Comparison of ENCODE assay signal across 10 cellular contexts in genomic region chr11:129372609-129373488, GRCh38. TPM values are rescaled to one million over a fixed set of nuclear protein-coding genes. Genes with fewer than 3 reads are reported as not detected.
DNase-seq lines count a peak whose midpoint lies in the region; ATAC-seq and TF ChIP-seq lines count a peak whose summit lies in the region.
"Had no signal": no experiment of that assay in that cellular context is flagged by ENCODE, and none has a peak within 500 bp of the region (broad histone marks: within the 10 kb centered on the region; RNA-seq: fewer than 3 reads in every experiment).

No MANE protein-coding gene starts in this region.

- DNase-seq in breast epithelium (ENCODE audit: low spot score in 2 of 2) (no peak), MCF 10A (ENCODE audit: unreplicated experiment) (no peak), cardiac fibroblast (ENCODE audit: low read depth in 2 of 2) (no peak), mesendoderm (peak; percentile 25), upper lobe of left lung (peak in 1 of 2 donors; percentile 81)
- DNase-seq in effector CD8-positive, alpha-beta T cell (lab: John Stamatoyannopoulos, UW) = no peak
- DNase-seq: left cardiac atrium, NCI-H2081 had no signal

- CTCF ChIA-PET in MCF 10A (lab: Yijun Ruan, JAX) = interaction anchor here (0.5 to 0.7 kb wide), 2 partner anchors 9 to 370 kb away, joined by 3 read pairs; no protein-coding TSS in a partner anchor

- H3K9me3 ChIP-seq in breast epithelium (no peaks in the 10 kb centered on the region), upper lobe of left lung (no peaks in the 10 kb centered on the region)

- no peak overlapping the region for H3K4me3 Mint-ChIP-seq in MCF 10A (ENCODE audit: unreplicated experiment)

- whole genome bisulfite sequencing in mesendoderm (ENCODE audit: extremely low coverage, insufficient coverage, low lambda C conversion rate) = no CpG with 5 or more reads among the region's 77 CpGs
- WGBS in upper lobe of left lung, 2 donors = 7 to 8% methylated on average over 44 to 46 of the region's 77 CpGs

- TF ChIP-seq POLR2A in breast epithelium (IDR thresholded peaks at IDR 0.05) = no peak
- TF ChIP-seq POLR2A in upper lobe of left lung (IDR thresholded peaks at IDR 0.05) = no peak

- no peak overlapping the region for H4K8ac ChIP-seq in mesendoderm (ENCODE audit: low read depth, low read length)

- ATAC-seq in upper lobe of left lung (ENCODE audit: low FRiP score in 2 of 2) (peak in 1 of 2 donors; percentile 35), HG02981 (IDR thresholded peaks at IDR 0.05; ENCODE audit: unreplicated experiment) (no peak), GM21529 (IDR thresholded peaks at IDR 0.05; ENCODE audit: unreplicated experiment) (no peak)

- H3K27me3 ChIP-seq in breast epithelium (peaks cover 0 to 55% of the 10 kb centered on the region in 2 donors), mesendoderm (ENCODE audit: insufficient read depth, low read length, poor library complexity) (peaks cover 46% of the 10 kb centered on the region), upper lobe of left lung (peaks cover 0 to 36% (median 21%) of the 10 kb centered on the region in 4 donors)

- H3K79me1 ChIP-seq in mesendoderm (ENCODE audit: low read length) = no peaks in the 10 kb centered on the region

- H3K56ac ChIP-seq in mesendoderm (ENCODE audit: low read length) = no peak overlapping the region

- peak overlapping the region in 1 of 2 donors; percentile 91 for H3K27ac ChIP-seq in breast epithelium
- no peak overlapping the region for H3K27ac ChIP-seq in mesendoderm (ENCODE audit: low read depth, low read length)
- H3K27ac ChIP-seq in upper lobe of left lung = no peak overlapping the region

- H3K79me2 ChIP-seq in mesendoderm (ENCODE audit: control insufficient read depth, insufficient read depth, low read length) = no peaks in the 10 kb centered on the region

- POLR2A ChIA-PET in MCF 10A (lab: Yijun Ruan, JAX) = no interaction called here

- H2AK5ac ChIP-seq in mesendoderm (ENCODE audit: low read length) = no peak overlapping the region

- no peak overlapping the region for H3K4ac ChIP-seq in mesendoderm (ENCODE audit: low read depth, low read length)

- H2BK5ac ChIP-seq in mesendoderm (ENCODE audit: low read length) = no peak overlapping the region

- no peak for TF ChIP-seq EP300 in upper lobe of left lung (IDR thresholded peaks at IDR 0.05)

- H3K27me3 Mint-ChIP-seq in MCF 10A (ENCODE audit: insufficient read depth, unreplicated experiment) = peaks cover 96% of the 10 kb centered on the region

- H3K18ac ChIP-seq in mesendoderm (ENCODE audit: low read length) = no peak overlapping the region

- H3K4me1 ChIP-seq in breast epithelium = peaks cover 0 to 6% of the 10 kb centered on the region in 2 donors
- peaks cover 2% of the 10 kb centered on the region for H3K4me1 ChIP-seq in mesendoderm (ENCODE audit: control insufficient read depth, low read depth, low read length)
- H3K4me1 ChIP-seq in upper lobe of left lung = peaks cover 25 to 45% (median 32%) of the 10 kb centered on the region in 4 donors

- H3K4me3 ChIP-seq in breast epithelium = peak overlapping the region; percentile 28 to 69 (median 56)
- peak overlapping the region; percentile 14 to 15 for H3K4me3 ChIP-seq in cardiac fibroblast (replicated peaks in 1 of 2; ENCODE audit: low read depth in 2 of 2, low read length in 2 of 2)
- no peak overlapping the region for H3K4me3 ChIP-seq in mesendoderm (ENCODE audit: low read length)
- H3K4me3 ChIP-seq in upper lobe of left lung = peak overlapping the region in 3 of 4 donors; percentile 18 to 46 (median 40)

- no peaks in the 10 kb centered on the region for H3K9me3 Mint-ChIP-seq in MCF 10A (ENCODE audit: unreplicated experiment)

- no peak overlapping the region for H3K27ac Mint-ChIP-seq in MCF 10A (ENCODE audit: low read depth, unreplicated experiment)

- peak overlapping the region; percentile 36 for H3K4me2 ChIP-seq in mesendoderm (ENCODE audit: low read length)

- no peak overlapping the region for H2BK120ac ChIP-seq in mesendoderm (ENCODE audit: low read depth, low read length)

- no peak overlapping the region for H3K23ac ChIP-seq in mesendoderm (ENCODE audit: low read length)

- H3K36me3 ChIP-seq in breast epithelium = no peaks in the 10 kb centered on the region
- H3K36me3 ChIP-seq in mesendoderm (ENCODE audit: control insufficient read depth, insufficient read depth, low read length) = no peaks in the 10 kb centered on the region
- no peaks in the 10 kb centered on the region for H3K36me3 ChIP-seq in upper lobe of left lung

- H2BK15ac ChIP-seq in mesendoderm (replicated peaks; ENCODE audit: low read depth) = no peak overlapping the region

- H4K5ac ChIP-seq in mesendoderm (ENCODE audit: low read length) = no peak overlapping the region

- intact Hi-C loops in breast epithelium (cut with DNase I; ENCODE audit: low total_unique reads) = loop anchor here (10.0 kb wide), 1 partner anchor 332 kb away; no protein-coding TSS in a partner anchor
- intact Hi-C loops in MCF 10A (cut with micrococcal nuclease) = no loop called here

- no peaks in the 10 kb centered on the region for H3K36me3 Mint-ChIP-seq in MCF 10A (ENCODE audit: insufficient read depth, unreplicated experiment)

- peaks cover 6% of the 10 kb centered on the region for H3K4me1 Mint-ChIP-seq in MCF 10A (ENCODE audit: insufficient read depth, unreplicated experiment)

- TF ChIP-seq CTCF in breast epithelium (IDR thresholded peaks at IDR 0.05) = no peak
- TF ChIP-seq CTCF in MCF 10A (IDR thresholded peaks at IDR 0.05; ENCODE audit: unreplicated experiment) = no peak
- no peak for TF ChIP-seq CTCF in cardiac fibroblast (IDR thresholded peaks at IDR 0.05; ENCODE audit: low read depth, low read length)
- TF ChIP-seq CTCF in upper lobe of left lung (IDR thresholded peaks at IDR 0.05) = no peak

- H3K9ac ChIP-seq in mesendoderm (ENCODE audit: low read length) = no peak overlapping the region

- no TSS peak for BruUV-seq in MCF 10A (replicated peaks; lab: Mats Ljungman, UMichigan)

RNA-seq across cellular contexts. Expression of gene BARX2, which starts 2.8 kb away (rescaled TPM):
- 10 to 100 TPM in 1 of 3 donors, 1 to 10 TPM in 1, not detected in 1; 8.2 to 19.5 TPM for total RNA-seq in breast epithelium
- not detected in 2 replicates for total RNA-seq in MCF 10A (2022)
- 0.01 TPM for polyA plus RNA-seq in mesendoderm (2013, experiment 1 of 2)
- not detected for polyA plus RNA-seq in mesendoderm (2013, experiment 2 of 2)
- total RNA-seq in upper lobe of left lung = under 1 TPM in 3 of 6 donors, not detected in 3; 0.30 to 0.89 (median 0.30) TPM
- total RNA-seq: left cardiac atrium had no signal
